12 cellular contexts compared by ENCODE assay signal in genomic region chr14:61514006-61514830, GRCh38.
A peak's percentile ranks its signal among the peaks of the same experiment; 100 is the strongest.
DNase-seq lines count a peak whose midpoint lies in the region; ATAC-seq, FAIRE-seq and TF ChIP-seq lines count a peak whose summit lies in the region.
"Had no signal": no experiment of that assay in that cellular context is flagged by ENCODE, and none has a peak within 500 bp of the region (broad histone marks: within the 10 kb centered on the region; RNA-seq: fewer than 3 reads in every experiment).

No MANE protein-coding gene starts in this region.

- no peaks in the 10 kb centered on the region for H3K27me3 Mint-ChIP-seq in Caco-2 (ENCODE audit: insufficient read depth, unreplicated experiment)
- no peaks in the 10 kb centered on the region for H3K27me3 Mint-ChIP-seq in central memory CD8-positive, alpha-beta T cell
- H3K27me3 Mint-ChIP-seq in natural killer cell (ENCODE audit: low read depth in 2 of 2): no peaks in the 10 kb centered on the region
- H3K27me3 Mint-ChIP-seq: progenitor cell of endocrine pancreas had no signal

- TF ChIP-seq CTCF in Caco-2 (IDR thresholded peaks at IDR 0.05; ENCODE audit: insufficient read depth in 1 of 2, low read depth in 1 of 2, low read length in 1 of 2, severe bottlenecking in 1 of 2, unreplicated experiment in 1 of 2) (no peak), natural killer cell (IDR thresholded peaks at IDR 0.05) (no peak)

- no TSS peak for BruUV-seq in Caco-2 (replicated peaks; lab: Mats Ljungman, UMichigan)

- H3K4me1 ChIP-seq in Caco-2: peaks cover 18% of the 10 kb centered on the region

- intact Hi-C loops in Caco-2 (cut with micrococcal nuclease; ENCODE audit: unreplicated experiment): loop anchor here (1.0 kb wide), 1 partner anchor 23 kb away; no protein-coding TSS in a partner anchor
- intact Hi-C loops in natural killer cell (cut with micrococcal nuclease): no loop called here

- H3K36me3 ChIP-seq in Caco-2 (ENCODE audit: control insufficient read depth, insufficient read depth, low read length): no peaks in the 10 kb centered on the region
- H3K36me3 ChIP-seq: WERI-Rb-1 had no signal

- no peak for ATAC-seq in central memory CD8-positive, alpha-beta T cell (replicated peaks; ENCODE audit: extremely low read depth, poor library complexity, severe bottlenecking)
- no peak for ATAC-seq in natural killer cell
- ATAC-seq in GM18870 (IDR thresholded peaks at IDR 0.05; ENCODE audit: unreplicated experiment): no peak
- no peak for ATAC-seq in HG02610 (IDR thresholded peaks at IDR 0.05; ENCODE audit: unreplicated experiment)

- peak overlapping the region; percentile 37 for H3K4me3 Mint-ChIP-seq in Caco-2 (ENCODE audit: unreplicated experiment)
- H3K4me3 Mint-ChIP-seq in central memory CD8-positive, alpha-beta T cell: peak overlapping the region; percentile 4
- H3K4me3 Mint-ChIP-seq in natural killer cell: peak overlapping the region; percentile 68

- H3K4me3 ChIP-seq in Caco-2 (ENCODE audit: low read depth, low read length): no peak overlapping the region

- no peaks in the 10 kb centered on the region for H3K9me3 ChIP-seq in Caco-2

- H3K36me3 Mint-ChIP-seq in Caco-2 (ENCODE audit: insufficient read depth, unreplicated experiment): no peaks in the 10 kb centered on the region
- peaks cover 74% of the 10 kb centered on the region for H3K36me3 Mint-ChIP-seq in central memory CD8-positive, alpha-beta T cell (ENCODE audit: insufficient read depth)
- peaks cover 11% of the 10 kb centered on the region for H3K36me3 Mint-ChIP-seq in natural killer cell

- CTCF ChIA-PET in Caco-2 (lab: Charles Lee): no interaction called here

- FAIRE-seq in HTR-8/SVneo (lab: Jason Lieb, UNC): no peak
- FAIRE-seq: GM12892 had no signal

- H3K27ac Mint-ChIP-seq in Caco-2 (ENCODE audit: unreplicated experiment) (peak overlapping the region; percentile 53), natural killer cell (peak overlapping the region in 1 of 2 donors; percentile 70)
- peak overlapping the region; percentile 85 for H3K27ac Mint-ChIP-seq in central memory CD8-positive, alpha-beta T cell (ENCODE audit: low read depth)
- H3K27ac Mint-ChIP-seq: progenitor cell of endocrine pancreas had no signal

- no peaks in the 10 kb centered on the region for H3K27me3 ChIP-seq in Caco-2 (replicated peaks; ENCODE audit: control insufficient read depth, insufficient read depth, low read length)

- H3K9me3 Mint-ChIP-seq in Caco-2 (ENCODE audit: unreplicated experiment) (no peaks in the 10 kb centered on the region), natural killer cell (no peaks in the 10 kb centered on the region)
- H3K9me3 Mint-ChIP-seq in central memory CD8-positive, alpha-beta T cell: no peaks in the 10 kb centered on the region

- DNase-seq in Caco-2 (peak; percentile 42 to 47), OCI-M1 (lab: John Stamatoyannopoulos, UW) (peak; percentile 44), natural killer cell (no peak), HTR-8/SVneo (ENCODE audit: insufficient read length, low spot score) (no peak)
- no peak for DNase-seq in central memory CD8-positive, alpha-beta T cell (ENCODE audit: low spot score in 2 of 2)
- no peak for DNase-seq in activated CD8-positive, alpha-beta memory T cell treated with anti-CD3 and anti-CD28 coated beads, Interleukin-2, amount 50 U/mL, for 4 hours
- DNase-seq: mesendoderm, WERI-Rb-1 had no signal

- POLR2A ChIA-PET in Caco-2 (lab: Charles Lee): no interaction called here

- H3K4me1 Mint-ChIP-seq in Caco-2 (ENCODE audit: low read depth, unreplicated experiment) (peaks cover 24% of the 10 kb centered on the region), natural killer cell (peaks cover 93 to 94% of the 10 kb centered on the region in 2 donors)
- H3K4me1 Mint-ChIP-seq in central memory CD8-positive, alpha-beta T cell: peaks cover 86% of the 10 kb centered on the region

Comparison
In these comparisons a context has a peak if more than half of its experiments do, and no peak if none do; other contexts are left out.
1. DNase-seq: peak in Caco-2 (2 of 2) and OCI-M1 (single experiment); none in central memory CD8-positive, alpha-beta T cell (0 of 2), natural killer cell (single experiment), activated CD8-positive, alpha-beta memory T cell treated with anti-CD3 and anti-CD28 coated beads, Interleukin-2, amount 50 U/mL, for 4 hours (single experiment) and HTR-8/SVneo (single experiment).
2. H3K4me3 Mint-ChIP-seq: peak in every context shown above with its lines; median percentile 68 in natural killer cell; 37 in Caco-2; 4 in central memory CD8-positive, alpha-beta T cell.